Comparison of ENCODE assay signal across 8 cellular contexts in genomic region chr16:77721752-77722314, GRCh38. TPM values are rescaled to one million over a fixed set of nuclear protein-coding genes. Genes with fewer than 3 reads are reported as not detected.
DNase-seq lines count a peak whose midpoint lies in the region; ATAC-seq and TF ChIP-seq lines count a peak whose summit lies in the region.

No MANE protein-coding gene starts in this region.

- H3K9me3 ChIP-seq in heart right ventricle (no peaks in the 10 kb centered on the region), sigmoid colon (no peaks in the 10 kb centered on the region)

- DNase-seq in heart right ventricle (no peak), cardiac septum (ENCODE audit: low spot score) (no peak), sigmoid colon (no peak), HCEC 1CT (no peak), NCI-H2029 (lab: John Stamatoyannopoulos, UW) (no peak), hepatic stellate cell (ENCODE audit: low spot score) (no peak)
- DNase-seq in central memory CD8-positive, alpha-beta T cell (ENCODE audit: low spot score in 2 of 2), result no peak

- no peaks in the 10 kb centered on the region for H3K9me3 Mint-ChIP-seq in central memory CD8-positive, alpha-beta T cell

- no peak for TF ChIP-seq POLR2A in sigmoid colon (IDR thresholded peaks at IDR 0.05)

- H3K27ac ChIP-seq in heart right ventricle (peak overlapping the region in 3 of 10 donors; percentile 43 to 57 (median 54)), sigmoid colon (peak overlapping the region in 3 of 4 donors; percentile 84 to 91 (median 91))

- peaks cover 0 to 14% (median 0%) of the 10 kb centered on the region in 9 donors for H3K36me3 ChIP-seq in heart right ventricle
- H3K36me3 ChIP-seq in sigmoid colon, result no peaks in the 10 kb centered on the region

- peak overlapping the region; percentile 82 for H3K4me3 Mint-ChIP-seq in central memory CD8-positive, alpha-beta T cell

- ATAC-seq in heart right ventricle (no peak), HG03175 (IDR thresholded peaks at IDR 0.05; ENCODE audit: unreplicated experiment) (peak; percentile 33)
- ATAC-seq in central memory CD8-positive, alpha-beta T cell (replicated peaks; ENCODE audit: extremely low read depth, poor library complexity, severe bottlenecking), result no peak

- no peaks in the 10 kb centered on the region for H3K27me3 ChIP-seq in heart right ventricle
- no peaks in the 10 kb centered on the region for H3K27me3 ChIP-seq in sigmoid colon

- TF ChIP-seq CTCF in heart right ventricle (IDR thresholded peaks at IDR 0.05) (no peak), sigmoid colon (IDR thresholded peaks at IDR 0.05) (no peak)

- peaks cover 18% of the 10 kb centered on the region for H3K4me1 Mint-ChIP-seq in central memory CD8-positive, alpha-beta T cell

- H3K4me3 ChIP-seq in heart right ventricle, result peak overlapping the region in 8 of 10 donors; percentile 28 to 94 (median 73)
- peak overlapping the region in 3 of 4 donors; percentile 62 to 85 (median 84) for H3K4me3 ChIP-seq in sigmoid colon

- H3K27ac Mint-ChIP-seq in central memory CD8-positive, alpha-beta T cell (ENCODE audit: low read depth), result peak overlapping the region; percentile 88

- peaks cover 0 to 13% (median 9%) of the 10 kb centered on the region in 9 donors for H3K4me1 ChIP-seq in heart right ventricle
- H3K4me1 ChIP-seq in sigmoid colon, result peaks cover 0 to 14% (median 9%) of the 10 kb centered on the region in 4 donors

- no peaks in the 10 kb centered on the region for H3K27me3 Mint-ChIP-seq in central memory CD8-positive, alpha-beta T cell

- intact Hi-C loops in heart right ventricle (cut with DNase I), result loop anchor here in 1 of 10 donors (2.0 to 5.0 kb wide), 2 partner anchors 249 to 375 kb away; partner anchors contain the start of gene WWOX
- intact Hi-C loops in cardiac septum (cut with DNase I), result loop anchor here (5.0 kb wide), 1 partner anchor 245 kb away; no protein-coding TSS in a partner anchor
- intact Hi-C loops in sigmoid colon (cut with DNase I), result loop anchor here (5.0 to 10.0 kb wide), 2 partner anchors 375 to 527 kb away; partner anchors contain the start of genes MON1B, SYCE1L and WWOX

- WGBS in heart right ventricle, 2 donors, result 58 to 61% methylated on average over 12 of the region's 12 CpGs
- 50 to 51% methylated on average over 12 of the region's 12 CpGs for WGBS in sigmoid colon, 2 donors

- TF ChIP-seq EP300 in sigmoid colon (IDR thresholded peaks at IDR 0.05), result no peak

- peaks cover 6% of the 10 kb centered on the region for H3K36me3 Mint-ChIP-seq in central memory CD8-positive, alpha-beta T cell (ENCODE audit: insufficient read depth)

RNA-seq across cellular contexts. Expression of gene NUDT7, which starts 0.5 kb away (rescaled TPM):
- total RNA-seq in heart right ventricle (10 to 100 TPM; 29.5 to 75.7 (median 55.2) TPM), cardiac septum (46.8 TPM), sigmoid colon (10 to 100 TPM in 2 of 4 donors, 1 to 10 TPM in 2; 5.7 to 17.9 (median 12.2) TPM)
- polyA plus RNA-seq in heart right ventricle (10 to 100 TPM; 10.3 to 39.5 TPM), sigmoid colon (10 to 100 TPM; 13.3 to 19.2 (median 15.0) TPM)
